In genomic region chr1:247182994-247183393, GRCh38 we compare ENCODE assay signal across 29 cellular contexts.
"Had no signal": no experiment of that assay in that cellular context is flagged by ENCODE, and none has a peak within 500 bp of the region (broad histone marks: within the 10 kb centered on the region; RNA-seq: fewer than 3 reads in every experiment).

No MANE protein-coding gene starts in this region.

- H3K9ac ChIP-seq: neural progenitor cell, parathyroid adenoma had no signal

- H3K4me3 Mint-ChIP-seq: mesothelial cell of epicardium; naive B cell; natural killer cell treated with Interleukin-12 subunit alpha and Interleukin-12 subunit beta and Interleukin-15 and Interleukin-18, amount 100 ng/mL, for 72 hours; neural progenitor cell; stimulated activated naive CD8-positive, alpha-beta T cell treated with anti-CD3 and anti-CD28 coated beads, Interleukin-15, amount 100 ng/mL, for 72 hours had no signal

- H3K36me3 ChIP-seq: neural progenitor cell, uterus had no signal

- H3K4me1 Mint-ChIP-seq: mesothelial cell of epicardium; neural progenitor cell; stimulated activated naive CD8-positive, alpha-beta T cell treated with anti-CD3 and anti-CD28 coated beads, Interleukin-15, amount 100 ng/mL, for 72 hours had no signal

- DNase-seq: dorsolateral prefrontal cortex; effector CD4-positive, alpha-beta T cell; foreskin fibroblast; gastrocnemius medialis; head of caudate nucleus; kidney; mesenchymal stem cell; mucosa of descending colon; naive B cell; stimulated activated CD4-positive, alpha-beta T cell treated with anti-CD3 and anti-CD28 coated beads, Interleukin-12 subunit alpha, Interleukin-12 subunit beta, amount 100 ng/mL, for 4 hours; stimulated activated CD4-positive, alpha-beta T cell treated with anti-CD3 and anti-CD28 coated beads, Interleukin-1b, Interleukin-23, amount 100 ng/mL, for 48 hours; stimulated activated CD4-positive, alpha-beta T cell treated with anti-CD3 and anti-CD28 coated beads, Interleukin-4, amount 100 ng/mL, for 1 hour; stimulated activated CD8-positive, alpha-beta memory T cell treated with anti-CD3 and anti-CD28 coated beads, Interleukin-4, amount 100 ng/mL, for 48 hours; stimulated activated naive CD4-positive, alpha-beta T cell; stimulated activated naive CD8-positive, alpha-beta T cell treated with anti-CD3 and anti-CD28 coated beads, Interleukin-15, amount 100 ng/mL, for 72 hours; tibial artery; uterus had no signal

- H3K27me3 ChIP-seq: dorsolateral prefrontal cortex, gastrocnemius medialis, neural progenitor cell, tibial artery, upper lobe of left lung, uterus had no signal

- H2AFZ ChIP-seq: neural progenitor cell, parathyroid adenoma had no signal

- H3K4me3 ChIP-seq: dorsolateral prefrontal cortex, gastrocnemius medialis, mucosa of descending colon, neural progenitor cell, smooth muscle cell, tibial artery, upper lobe of left lung, uterus had no signal

- H3K27ac Mint-ChIP-seq: mesothelial cell of epicardium; naive B cell; natural killer cell treated with Interleukin-12 subunit alpha and Interleukin-12 subunit beta and Interleukin-15 and Interleukin-18, amount 100 ng/mL, for 72 hours; neural progenitor cell; progenitor cell of endocrine pancreas; stimulated activated naive CD8-positive, alpha-beta T cell treated with anti-CD3 and anti-CD28 coated beads, Interleukin-15, amount 100 ng/mL, for 72 hours had no signal

- H3K4me1 ChIP-seq: gastrocnemius medialis, neural progenitor cell, parathyroid adenoma, tibial artery, upper lobe of left lung, uterus had no signal

- FAIRE-seq: colon, kidney had no signal

- H3K79me2 ChIP-seq: parathyroid adenoma had no signal

- ATAC-seq: esophagus mucosa; gastrocnemius medialis; left lobe of liver; mucosa of descending colon; natural killer cell treated with Interleukin-12 subunit alpha and Interleukin-12 subunit beta and Interleukin-15 and Interleukin-18, amount 100 ng/mL, for 72 hours; sciatic nerve; stimulated activated naive CD8-positive, alpha-beta T cell treated with anti-CD3 and anti-CD28 coated beads, Interleukin-15, amount 100 ng/mL, for 72 hours had no signal

- H3K27me3 Mint-ChIP-seq: naive B cell, progenitor cell of endocrine pancreas had no signal

- H3K4me2 ChIP-seq: neural progenitor cell, smooth muscle cell had no signal

- H3K27ac ChIP-seq: dorsolateral prefrontal cortex, epithelial cell of prostate, gastrocnemius medialis, neural progenitor cell, parathyroid adenoma, tibial artery, upper lobe of left lung, uterus had no signal
